14 cellular contexts compared by ENCODE assay signal in the genomic region with DNA sequence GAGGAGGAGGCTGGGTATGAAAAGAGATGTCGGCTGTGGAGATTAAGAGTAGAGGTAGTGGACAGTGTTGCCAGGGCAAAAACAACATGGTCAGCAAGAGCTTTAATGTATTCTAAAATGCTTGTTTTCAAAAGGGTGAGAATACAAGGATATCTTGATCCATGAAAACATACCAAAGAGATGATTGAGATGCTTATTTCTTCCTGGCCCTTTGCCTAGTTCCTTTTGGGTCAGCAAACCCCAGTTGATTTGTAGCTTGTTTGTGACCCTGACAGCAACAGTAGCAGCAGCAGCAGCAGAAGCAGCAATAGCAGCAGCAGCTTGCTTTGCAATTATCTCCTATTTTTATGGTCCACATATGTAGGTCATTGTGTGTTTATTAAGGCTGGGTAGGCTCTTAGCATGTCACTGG.
DNase-seq lines count a peak whose midpoint lies in the region; ATAC-seq and TF ChIP-seq lines count a peak whose summit lies in the region.
"Had no signal": no experiment of that assay in that cellular context is flagged by ENCODE, and none has a peak within 500 bp of the region (broad histone marks: within the 10 kb centered on the region; RNA-seq: fewer than 3 reads in every experiment).

No MANE protein-coding gene starts in this region.

- POLR2A ChIA-PET in GM10248 (lab: Yijun Ruan, JAX) = no interaction called here

- intact Hi-C loops in left ventricle myocardium superior (cut with micrococcal nuclease) = no loop called here

- H3K9me3 ChIP-seq in skeletal muscle tissue (ENCODE audit: control insufficient read depth in 3 of 3, low read length in 3 of 3) = no peaks in the 10 kb centered on the region
- H3K9me3 ChIP-seq: thyroid gland had no signal

- H3K27me3 ChIP-seq in skeletal muscle tissue (ENCODE audit: control insufficient read depth in 3 of 3, insufficient read depth in 3 of 3, low read length in 3 of 3) = no peaks in the 10 kb centered on the region
- H3K27me3 ChIP-seq: hepatocyte, thyroid gland had no signal

- peak; percentile 53 for DNase-seq in HS-27A (ENCODE audit: low read depth)
- peak; percentile 82 for DNase-seq in astrocyte of the hippocampus (ENCODE audit: low read depth, low spot score)
- no peak for DNase-seq in left ventricle myocardium superior
- no peak for DNase-seq in GM10248 (ENCODE audit: extremely low spot score)
- no peak for DNase-seq in activated CD4-positive, alpha-beta T cell treated with anti-CD3 and anti-CD28 coated beads, Interleukin-2, amount 50 U/mL, for 48 hours
- no peak for DNase-seq in Kasumi-1 (lab: John Stamatoyannopoulos, UW)
- DNase-seq: activated CD8-positive, alpha-beta T cell treated with anti-CD3 and anti-CD28 coated beads for 36 hours; COR-L47; mammary epithelial cell; posterior cingulate gyrus; thyroid gland had no signal

- CTCF ChIA-PET in GM10248 (lab: Yijun Ruan, JAX) = no interaction called here

- peak; percentile 80 for ATAC-seq in left ventricle myocardium superior
- ATAC-seq in HG02973 (IDR thresholded peaks at IDR 0.05; ENCODE audit: unreplicated experiment) = no peak
- ATAC-seq: activated CD8-positive, alpha-beta T cell treated with anti-CD3 and anti-CD28 coated beads for 36 hours had no signal

- H3K4me1 ChIP-seq in skeletal muscle tissue (ENCODE audit: control insufficient read depth in 3 of 3, insufficient read depth in 3 of 3, low read length in 3 of 3) = peaks cover 8 to 11% (median 8%) of the 10 kb centered on the region in 3 donors
- H3K4me1 ChIP-seq: thyroid gland had no signal

- peak overlapping the region in 2 of 3 donors; percentile 11 to 19 for H3K4me3 ChIP-seq in skeletal muscle tissue (ENCODE audit: low read length in 3 of 3)
- H3K4me3 ChIP-seq: hepatocyte, thyroid gland had no signal

- peak overlapping the region; percentile 65 for H3K27ac ChIP-seq in skeletal muscle tissue (ENCODE audit: low read depth, low read length)
- H3K27ac ChIP-seq: hepatocyte, thyroid gland had no signal

- peak overlapping the region in 1 of 3 donors; percentile 53 for H3K9ac ChIP-seq in skeletal muscle tissue (ENCODE audit: low read depth in 1 of 3, low read length in 3 of 3)

- no peaks in the 10 kb centered on the region for H3K36me3 ChIP-seq in skeletal muscle tissue (ENCODE audit: control insufficient read depth in 3 of 3, insufficient read depth in 3 of 3, low read length in 3 of 3)
- H3K36me3 ChIP-seq: thyroid gland had no signal

- TF ChIP-seq CTCF in GM10248 (IDR thresholded peaks at IDR 0.05; ENCODE audit: control extremely low read depth, extremely low read depth, low read depth, missing control alignments) = no peak

Comparison
In these comparisons a context has a peak if more than half of its experiments do, and no peak if none do; other contexts are left out.
1. DNase-seq: peak in HS-27A (single experiment) and astrocyte of the hippocampus (single experiment); none in left ventricle myocardium superior (single experiment), GM10248 (single experiment), activated CD4-positive, alpha-beta T cell treated with anti-CD3 and anti-CD28 coated beads, Interleukin-2, amount 50 U/mL, for 48 hours (0 of 2) and Kasumi-1 (0 of 2).